Comparison of ENCODE assay signal across 22 cellular contexts in genomic region chrX:18428006-18428405, GRCh38. TPM values are rescaled to one million over a fixed set of nuclear protein-coding genes. Genes with fewer than 3 reads are reported as not detected.
DNase-seq lines count a peak whose midpoint lies in the region; ATAC-seq, FAIRE-seq and TF ChIP-seq lines count a peak whose summit lies in the region.
"Had no signal": no experiment of that assay in that cellular context is flagged by ENCODE, and none has a peak within 500 bp of the region (broad histone marks: within the 10 kb centered on the region; RNA-seq: fewer than 3 reads in every experiment).

No MANE protein-coding gene starts in this region.

- CTCF ChIA-PET in HEK293 (lab: Yijun Ruan, JAX): interaction anchor here (0.6 to 0.7 kb wide), 3 partner anchors 26 to 193 kb away, joined by 3 to 4 read pairs (median 3); no protein-coding TSS in a partner anchor
- CTCF ChIA-PET in GM12878 (lab: Yijun Ruan, JAX): no interaction called here

- H3K27me3 ChIP-seq in GM12878 (replicated peaks in 1 of 2; ENCODE audit: control insufficient read depth in 2 of 2, insufficient read depth in 2 of 2, low read length in 1 of 2) (0 out of 4 replicates have a peak, but pooled peaks cover 0 to 2% of the 10 kb centered on the region in 2 experiments), iPS-20b (ENCODE audit: insufficient read depth, low read length) (no peaks in the 10 kb centered on the region)
- H3K27me3 ChIP-seq: tibial artery had no signal

- SMC1A ChIA-PET in GM12878 (lab: Charles Lee; ENCODE audit: uncharacterized antibody, unreplicated experiment): no interaction called here

- H4K20me1 ChIP-seq in GM12878 (ENCODE audit: control insufficient read depth, insufficient read depth): no peaks in the 10 kb centered on the region

- no peak overlapping the region for H2AFZ ChIP-seq in GM12878 (ENCODE audit: control insufficient read depth, low read depth, low read length)

- FAIRE-seq in GM12878 (lab: Jason Lieb, UNC): no peak
- FAIRE-seq: bronchial epithelial cell, endothelial cell of umbilical vein had no signal

- BruUV-seq in GM12878 (replicated peaks; lab: Mats Ljungman, UMichigan): no TSS peak

- no peak overlapping the region for H3K4me3 ChIP-seq in HEK293 (ENCODE audit: low read depth, low read length)
- no peak overlapping the region for H3K4me3 ChIP-seq in GM12878
- peak overlapping the region; percentile 90 for H3K4me3 ChIP-seq in iPS-20b (ENCODE audit: low read length)
- H3K4me3 ChIP-seq: tibial artery had no signal

- H3K4me1 Mint-ChIP-seq in progenitor cell of endocrine pancreas (ENCODE audit: low read depth): peaks cover 18% of the 10 kb centered on the region
- H3K4me1 Mint-ChIP-seq in stimulated activated effector memory CD8-positive, alpha-beta T cell treated with anti-CD3 and anti-CD28 coated beads, Interleukin-12 subunit alpha, Interleukin-12 subunit beta, amount 100 ng/mL, for 72 hours: peaks cover 6% of the 10 kb centered on the region

- H3K79me2 ChIP-seq in GM12878 (ENCODE audit: control insufficient read depth, insufficient read depth, low read length): no peaks in the 10 kb centered on the region

- intact Hi-C loops in GM12878 (cut with micrococcal nuclease; ENCODE audit: unreplicated experiment): loop anchor here (5.0 to 10.0 kb wide), 2 partner anchors 109 to 247 kb away; partner anchors contain the start of gene RS1
- intact Hi-C loops in Right ventricle myocardium inferior (cut with DNase I): loop anchor here (5.0 kb wide), 1 partner anchor 249 kb away; no protein-coding TSS in a partner anchor

- no peak for TF ChIP-seq RAD21 in GM12878 (IDR thresholded peaks at IDR 0.05; ENCODE audit: insufficient read depth, low read depth, low read length)

- H3K4me1 ChIP-seq in HEK293 (ENCODE audit: control insufficient read depth, insufficient read depth, low read length): no peaks in the 10 kb centered on the region
- peaks cover 2% of the 10 kb centered on the region; the same call in 1 of the 2 replicates for H3K4me1 ChIP-seq in GM12878 (ENCODE audit: control insufficient read depth, insufficient read depth, low read length)
- H3K4me1 ChIP-seq in iPS-20b (ENCODE audit: insufficient read depth, low read length): peaks cover 10% of the 10 kb centered on the region; the same call in 1 of the 2 replicates

- 72% methylated on average over 5 of the region's 5 CpGs for WGBS in GM12878 (ENCODE audit: insufficient coverage, insufficient replicate concordance, low lambda C conversion rate, missing lambda C conversion rate)

- POLR2A ChIA-PET in HEK293 (lab: Yijun Ruan, JAX) (no interaction called here), GM12878 (lab: Charles Lee) (no interaction called here)

- TF ChIP-seq CTCF in HEK293 (tag by site-specific recombination; IDR thresholded peaks at IDR 0.05) (no peak), GM12878 (IDR thresholded peaks at IDR 0.05 in 2 of 3, conservative IDR thresholded peaks at IDR 0.05 in 1 of 3; ENCODE audit: control insufficient read depth in 2 of 3, extremely low read depth in 1 of 3, insufficient read depth in 1 of 3, low read depth in 3 of 3, low read length in 3 of 3) (no peak), progenitor cell of endocrine pancreas (IDR thresholded peaks at IDR 0.05; ENCODE audit: unreplicated experiment) (no peak)

- H3K9ac ChIP-seq in GM12878 (ENCODE audit: control insufficient read depth, insufficient read depth, low read length) (no peak overlapping the region), iPS-20b (ENCODE audit: low read depth, low read length) (peak overlapping the region; percentile 15; the same call in 1 of the 2 replicates)

- H3K4me2 ChIP-seq in GM12878 (ENCODE audit: control insufficient read depth, insufficient read depth): peak overlapping the region; percentile 33; the same call in 1 of the 2 replicates

- no peak for ATAC-seq in GM12878
- no peak for ATAC-seq in Right ventricle myocardium inferior
- no peak for ATAC-seq in stimulated activated effector memory CD8-positive, alpha-beta T cell treated with anti-CD3 and anti-CD28 coated beads, Interleukin-12 subunit alpha, Interleukin-12 subunit beta, amount 100 ng/mL, for 72 hours
- no peak for ATAC-seq in GM19455 (IDR thresholded peaks at IDR 0.05; ENCODE audit: unreplicated experiment)
- ATAC-seq: HCT116 had no signal

- TF ChIP-seq POLR2A in GM12878 (IDR thresholded peaks at IDR 0.05; ENCODE audit: low read depth, low read length): no peak

- H3K27ac Mint-ChIP-seq in progenitor cell of endocrine pancreas: no peak overlapping the region
- no peak overlapping the region for H3K27ac Mint-ChIP-seq in stimulated activated effector memory CD8-positive, alpha-beta T cell treated with anti-CD3 and anti-CD28 coated beads, Interleukin-12 subunit alpha, Interleukin-12 subunit beta, amount 100 ng/mL, for 72 hours
- H3K27ac Mint-ChIP-seq: naive B cell had no signal

- H3K9me3 Mint-ChIP-seq in progenitor cell of endocrine pancreas (ENCODE audit: low read depth): peaks cover 4% of the 10 kb centered on the region
- H3K9me3 Mint-ChIP-seq in stimulated activated effector memory CD8-positive, alpha-beta T cell treated with anti-CD3 and anti-CD28 coated beads, Interleukin-12 subunit alpha, Interleukin-12 subunit beta, amount 100 ng/mL, for 72 hours: no peaks in the 10 kb centered on the region

- no peak overlapping the region for H3K27ac ChIP-seq in HEK293 (ENCODE audit: extremely low read depth, low read depth, low read length)
- H3K27ac ChIP-seq in GM12878 (ENCODE audit: control insufficient read depth, insufficient read depth): no peak overlapping the region
- no peak overlapping the region for H3K27ac ChIP-seq in iPS-20b (ENCODE audit: low read length)
- H3K27ac ChIP-seq: HL-60, tibial artery had no signal

- H3K4me3 Mint-ChIP-seq in progenitor cell of endocrine pancreas (ENCODE audit: low read depth): peak overlapping the region; percentile 60
- no peak overlapping the region for H3K4me3 Mint-ChIP-seq in stimulated activated effector memory CD8-positive, alpha-beta T cell treated with anti-CD3 and anti-CD28 coated beads, Interleukin-12 subunit alpha, Interleukin-12 subunit beta, amount 100 ng/mL, for 72 hours

- in situ Hi-C loops in GM12878 (cut with MboI): no loop called here

- H3K36me3 ChIP-seq in HEK293 (ENCODE audit: control insufficient read depth in 2 of 2, insufficient read depth in 1 of 2, low read length in 2 of 2) (no peaks in the 10 kb centered on the region; a peak in 1 of 3 replicates), GM12878 (ENCODE audit: control insufficient read depth in 2 of 2, insufficient read depth in 2 of 2, low read length in 1 of 2) (no peaks in the 10 kb centered on the region), iPS-20b (ENCODE audit: insufficient read depth, low read depth, low read length) (no peaks in the 10 kb centered on the region)
- H3K36me3 ChIP-seq: tibial artery had no signal

- no peaks in the 10 kb centered on the region for H3K27me3 Mint-ChIP-seq in progenitor cell of endocrine pancreas
- H3K27me3 Mint-ChIP-seq: naive B cell had no signal

- DNase-seq in GM12878 (ENCODE audit: low read depth, low spot score): no peak
- no peak for DNase-seq in progenitor cell of endocrine pancreas (ENCODE audit: low spot score, unreplicated experiment)
- DNase-seq in Right ventricle myocardium inferior (ENCODE audit: missing footprints): no peak
- DNase-seq in stimulated activated effector memory CD8-positive, alpha-beta T cell treated with anti-CD3 and anti-CD28 coated beads, Interleukin-12 subunit alpha, Interleukin-12 subunit beta, amount 100 ng/mL, for 72 hours (ENCODE audit: low spot score in 2 of 2): no peak
- DNase-seq: activated CD4-positive, alpha-beta T cell treated with anti-CD3 and anti-CD28 coated beads, Interleukin-2, amount 50 U/mL, for 1 hour; activated effector memory CD4-positive, alpha-beta T cell treated with anti-CD3 and anti-CD28 coated beads, Interleukin-2, amount 50 U/mL, for 16 hours; AML-193; KBM-7; kidney; naive B cell; NCI-H774; SHP77; stimulated activated CD4-positive, alpha-beta T cell treated with anti-CD3 and anti-CD28 coated beads, Interleukin-1b, Interleukin-23, amount 100 ng/mL, for 48 hours; stimulated activated naive CD4-positive, alpha-beta T cell treated with Interleukin-2 at 50 U/mL for 16 hours; tibial artery had no signal

- TF ChIP-seq EP300 in GM12878 (IDR thresholded peaks at IDR 0.05; ENCODE audit: borderline replicate concordance in 1 of 2, control insufficient read depth in 1 of 2, low read depth in 2 of 2, low read length in 2 of 2): no peak

- H3K36me3 Mint-ChIP-seq in progenitor cell of endocrine pancreas (ENCODE audit: insufficient read depth): peaks cover 1% of the 10 kb centered on the region
- no peaks in the 10 kb centered on the region for H3K36me3 Mint-ChIP-seq in stimulated activated effector memory CD8-positive, alpha-beta T cell treated with anti-CD3 and anti-CD28 coated beads, Interleukin-12 subunit alpha, Interleukin-12 subunit beta, amount 100 ng/mL, for 72 hours
- H3K36me3 Mint-ChIP-seq: naive B cell had no signal

- RAD21 ChIA-PET in GM12878 (lab: Charles Lee; ENCODE audit: unreplicated experiment): no interaction called here

- no peaks in the 10 kb centered on the region for H3K9me3 ChIP-seq in HEK293 (ENCODE audit: control insufficient read depth, insufficient read depth, low read depth, low read length)
- H3K9me3 ChIP-seq in GM12878 (replicated peaks; ENCODE audit: control insufficient read depth, insufficient read depth, low read length): no peaks in the 10 kb centered on the region; the same call in 2 of the 3 replicates
- H3K9me3 ChIP-seq in iPS-20b (ENCODE audit: insufficient read depth, low read depth, low read length): no peaks in the 10 kb centered on the region
- H3K9me3 ChIP-seq: tibial artery had no signal

TF ChIP-seq in GM12878, 131 proteins besides CTCF, POLR2A, EP300 and RAD21 (continues in another document):
- TF ChIP-seq MEF2B (IDR thresholded peaks at IDR 0.05; ENCODE audit: partially characterized antibody, poor library complexity, severe bottlenecking): no peak

RNA-seq across cellular contexts. Expression of gene CDKL5, which starts 2.6 kb away (rescaled TPM):
- 34.6 and 36.4 TPM in 2 replicates for total RNA-seq in GM12878 (2013; cell fraction: nucleolus; rRNA removed)
- total RNA-seq in GM12878 (2014; rRNA removed): 7.3 and 10.2 TPM in 2 replicates
- 11.2 and 12.4 TPM in 2 replicates for total RNA-seq in GM12878 (2014; rRNA removed; fragmentation: Illumina TruSeq; extraction: Trizol)
- 14.5 and 15.3 TPM in 2 replicates for total RNA-seq in GM12878 (2021)
- 0.59 TPM for polyA plus RNA-seq in GM12878 (2011; ENCODE audit: low read depth)
- 1.9 and 2.3 TPM in 2 replicates for polyA plus RNA-seq in GM12878 (2011; rRNA removed)
- 0.92 and 1.1 TPM in 2 replicates for polyA plus RNA-seq in GM12878 (2011; cell fraction: cytosol; rRNA removed)
- polyA plus RNA-seq in GM12878 (2011; cell fraction: nucleus; rRNA removed): 1.4 and 1.5 TPM in 2 replicates
- 0.93 and 1.0 TPM in 2 replicates for polyA plus RNA-seq in GM12878 (2012)
- 9.4 and 11.5 TPM in 2 replicates for polyA plus RNA-seq in GM12878 (2014; fragmentation: Illumina TruSeq; extraction: Trizol)
- polyA plus RNA-seq in GM12878 (2014; fragmentation: Nextera tagmentation; extraction: Ambion mirVana): 1 to 10 TPM; 1.4 to 2.3 TPM
- polyA plus RNA-seq in GM12878 (2014; rRNA removed): 5.8 and 6.6 TPM in 2 replicates
- 1 to 10 TPM; 4.9 to 6.0 TPM for polyA plus RNA-seq in GM12878 (2016; fragmentation: Nextera tagmentation; extraction: Ambion mirVana)
- 4.9 and 5.2 TPM in 2 replicates for polyA minus RNA-seq in GM12878 (2011; rRNA and poly(A)+ RNA removed)
- polyA minus RNA-seq in GM12878 (2011; cell fraction: cytosol; rRNA and poly(A)+ RNA removed): 1.0 and 1.1 TPM in 2 replicates
- polyA minus RNA-seq in GM12878 (2011; cell fraction: nucleus; rRNA and poly(A)+ RNA removed): 2.4 and 2.5 TPM in 2 replicates
- total RNA-seq in progenitor cell of endocrine pancreas: 21.9 TPM in 2 replicates
- total RNA-seq in Right ventricle myocardium inferior: 8.1 TPM
